ENCODE assay signal across 20 cellular contexts in the genomic region with DNA sequence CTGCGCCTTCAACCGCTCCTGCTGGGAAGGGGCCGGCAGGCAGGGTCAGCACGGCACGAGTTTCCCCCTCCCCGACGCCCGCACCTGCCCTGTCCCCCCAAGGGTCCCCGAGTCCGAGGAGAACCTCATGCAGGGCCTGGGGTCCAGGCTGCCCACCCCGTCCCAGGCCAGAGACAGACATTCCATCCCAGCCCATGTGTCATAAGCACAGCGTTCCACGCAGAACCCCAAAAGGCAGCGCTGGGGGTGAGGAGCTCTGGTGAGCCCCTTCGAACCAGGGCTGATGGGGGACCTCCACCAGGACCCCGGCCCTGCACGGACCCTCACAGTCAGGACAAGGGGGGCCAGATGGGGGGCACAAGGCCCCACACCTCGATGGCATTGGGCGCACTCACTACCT.
"Had no signal": no experiment of that assay in that cellular context is flagged by ENCODE, and none has a peak within 500 bp of the region (broad histone marks: within the 10 kb centered on the region; RNA-seq: fewer than 3 reads in every experiment).

No MANE protein-coding gene starts in this region.

- H3K27ac ChIP-seq: KMS-11 had no signal

- H3K4me2 ChIP-seq: KMS-11, SK-N-SH had no signal

- FAIRE-seq: RCC 7860 had no signal

- H3K9me3 ChIP-seq: SK-N-SH had no signal

- DNase-seq: IMR-90, Kasumi-1, MM.1S, NCI-H1092 treated with DMSO at 0.1 percent for 48 hours, NCI-H1436, NCI-H187, NCI-H2029, NCI-H2081 treated with DMSO at 0.1 percent for 48 hours, NCI-H2171, NCI-H226, NCI-H446, NCI-H510A, NCI-H524 treated with DMSO at 0.1 percent for 48 hours, NCI-H69, NCI-H774, RPMI8226, SHP77, SK-N-SH had no signal

- H3K9ac ChIP-seq: KMS-11, SK-N-SH had no signal
